In genomic region chr20:46562009-46562372, GRCh38 we compare ENCODE assay signal across 12 cellular contexts. TPM values are rescaled to one million over a fixed set of nuclear protein-coding genes. Genes with fewer than 3 reads are reported as not detected.
DNase-seq lines count a peak whose midpoint lies in the region; FAIRE-seq and TF ChIP-seq lines count a peak whose summit lies in the region.
"Had no signal": no experiment of that assay in that cellular context is flagged by ENCODE, and none has a peak within 500 bp of the region (broad histone marks: within the 10 kb centered on the region; RNA-seq: fewer than 3 reads in every experiment).

No MANE protein-coding gene starts in this region.

- no peak for TF ChIP-seq RAD21 in H1 (IDR thresholded peaks at IDR 0.05 in 1 of 2, conservative IDR thresholded peaks at IDR 0.05 in 1 of 2; ENCODE audit: low read depth in 2 of 2, low read length in 2 of 2)
- no peak for TF ChIP-seq RAD21 in neural cell (conservative IDR thresholded peaks at IDR 0.05)

- 0 out of 2 replicates have a peak overlapping the region, but pooled peaks have one; percentile 72 for H2BK15ac ChIP-seq in H1 (ENCODE audit: low read length)

- no peaks in the 10 kb centered on the region for H3K27me3 ChIP-seq in ACC112 (ENCODE audit: insufficient read depth, low read length)
- H3K27me3 ChIP-seq in HL-60 (ENCODE audit: insufficient read depth, poor library complexity, severe bottlenecking), result peaks cover 4% of the 10 kb centered on the region
- H3K27me3 ChIP-seq in H1 (replicated peaks in 1 of 4; ENCODE audit: control insufficient read depth in 3 of 4, extremely low read depth in 1 of 4, insufficient read depth in 3 of 4, low read length in 3 of 4), result no peaks in the 10 kb centered on the region
- H3K27me3 ChIP-seq in neural cell (ENCODE audit: insufficient read depth, low read depth, low read length), result no peaks in the 10 kb centered on the region

- POLR2A ChIA-PET in H1 (lab: Charles Lee; ENCODE audit: partially characterized antibody), result interaction anchor here (1.2 kb wide), 1 partner anchor 10 kb away, joined by 3 read pairs; no protein-coding TSS in a partner anchor

- H4K5ac ChIP-seq in H1 (ENCODE audit: insufficient read length, low read depth, low read length), result peak overlapping the region; percentile 83

- peaks cover 39% of the 10 kb centered on the region for H3K4me1 Mint-ChIP-seq in activated T-helper 1 cell treated with anti-CD3 and anti-CD28 coated beads, Interleukin-12 subunit alpha, Interleukin-12 subunit beta, Interleukin-2, Interleukin-4 antibody, amounts not matched to agents 30 ng/mL and 10 ng/mL and 1 ng/mL, durations not matched to agents 14 hours and 24 hours and 36 hours (ENCODE audit: low read depth)

- TF ChIP-seq EP300 in H1 (IDR thresholded peaks at IDR 0.05; ENCODE audit: borderline replicate concordance in 1 of 2, low read depth in 2 of 2, low read length in 2 of 2) (no peak), neural cell (conservative IDR thresholded peaks at IDR 0.05; ENCODE audit: poor library complexity, severe bottlenecking) (no peak)

- H3K27ac ChIP-seq in ACC112 (ENCODE audit: low read depth, low read length), result no peak overlapping the region
- no peak overlapping the region for H3K27ac ChIP-seq in HL-60 (replicated peaks)
- H3K27ac ChIP-seq in H1 (ENCODE audit: low read depth, low read length), result no peak overlapping the region
- no peak overlapping the region for H3K27ac ChIP-seq in neural cell (ENCODE audit: low read length)

- no peak for DNase-seq in HL-60 (ENCODE audit: low read depth in 1 of 2, low spot score in 1 of 2)
- DNase-seq in H1 (ENCODE audit: low read depth in 1 of 2, low spot score in 2 of 2), result no peak
- no peak for DNase-seq in activated T-helper 1 cell treated with anti-CD3 and anti-CD28 coated beads, Interleukin-12 subunit alpha, Interleukin-12 subunit beta, Interleukin-2, Interleukin-4 antibody, amounts not matched to agents 30 ng/mL and 10 ng/mL and 1 ng/mL, durations not matched to agents 14 hours and 24 hours and 36 hours (ENCODE audit: low spot score)
- no peak for DNase-seq in NCI-H345 treated with DMSO at 0.1 percent for 48 hours (lab: John Stamatoyannopoulos, UW; ENCODE audit: unreplicated experiment)
- DNase-seq in NCI-H2171 (lab: John Stamatoyannopoulos, UW), result no peak
- no peak for DNase-seq in NCI-H526 treated with DMSO at 0.1 percent for 48 hours (lab: John Stamatoyannopoulos, UW)

- intact Hi-C loops in activated T-helper 1 cell treated with anti-CD3 and anti-CD28 coated beads, Interleukin-12 subunit alpha, Interleukin-12 subunit beta, Interleukin-2, Interleukin-4 antibody, amounts not matched to agents 30 ng/mL and 10 ng/mL and 1 ng/mL, durations not matched to agents 14 hours and 24 hours and 36 hours (cut with micrococcal nuclease), result loop anchor here (1.0 kb wide), 4 partner anchors 9 to 127 kb away; partner anchors contain the start of gene TP53RK

- H3K9me2 ChIP-seq in neural cell (ENCODE audit: insufficient read depth, low read length), result no peaks in the 10 kb centered on the region

- H2BK12ac ChIP-seq in H1 (ENCODE audit: low read depth, low read length), result no peak overlapping the region; the same call in 1 of the 2 replicates

- H3K14ac ChIP-seq in H1 (ENCODE audit: insufficient read length), result no peak overlapping the region

- no peak for FAIRE-seq in H1 (lab: Jason Lieb, UNC)

- H2AFZ ChIP-seq in ACC112 (ENCODE audit: low read length, unreplicated experiment) (peak overlapping the region; percentile 1), H1 (ENCODE audit: low read length) (peak overlapping the region; percentile 98), neural cell (ENCODE audit: low read depth, low read length) (no peak overlapping the region)

- H3K23ac ChIP-seq in H1 (ENCODE audit: insufficient read length), result no peak overlapping the region

- H2BK120ac ChIP-seq in H1 (replicated peaks; ENCODE audit: low read depth, low read length), result peak overlapping the region; percentile 51

- TF ChIP-seq CTCF in HL-60 (IDR thresholded peaks at IDR 0.05; ENCODE audit: insufficient read depth, low read length) (no peak), H1 (IDR thresholded peaks at IDR 0.05; ENCODE audit: control extremely low read depth in 1 of 3, insufficient read depth in 1 of 3, low read depth in 1 of 3, low read length in 3 of 3) (no peak), neural cell (IDR thresholded peaks at IDR 0.05; ENCODE audit: poor library complexity, severe bottlenecking) (no peak)

- no peak overlapping the region for H3K56ac ChIP-seq in H1 (replicated peaks; ENCODE audit: insufficient read length, low read depth, low read length)

- no peaks in the 10 kb centered on the region for H3F3A ChIP-seq in neural cell (ENCODE audit: insufficient read depth, low read length, poor library complexity, severe bottlenecking)

- no peak for TF ChIP-seq POLR2A in H1 (IDR thresholded peaks at IDR 0.05; ENCODE audit: control extremely low read depth in 1 of 2, low read depth in 2 of 2, low read length in 2 of 2)

- peak overlapping the region; percentile 73 to 77 for H3K4me2 ChIP-seq in H1 (ENCODE audit: insufficient read depth in 1 of 2, low read depth in 2 of 2, low read length in 2 of 2)
- H3K4me2 ChIP-seq in neural cell (ENCODE audit: low read length), result no peak overlapping the region

- peak overlapping the region; percentile 37; the same call in 1 of the 2 replicates for H2BK5ac ChIP-seq in H1 (ENCODE audit: low read depth, low read length)

- peaks cover 2% of the 10 kb centered on the region; the same call in 1 of the 2 replicates for H3K23me2 ChIP-seq in H1 (ENCODE audit: low read depth, low read length)

- H2BK20ac ChIP-seq in H1 (ENCODE audit: low read length), result 0 out of 2 replicates have a peak overlapping the region, but pooled peaks have one; percentile 40

- peak overlapping the region; percentile 4 for H3K4ac ChIP-seq in H1 (replicated peaks; ENCODE audit: insufficient read length, low read depth, low read length)

- H3K79me2 ChIP-seq in ACC112 (ENCODE audit: control insufficient read depth, insufficient read depth, low read length, unreplicated experiment), result no peaks in the 10 kb centered on the region
- no peaks in the 10 kb centered on the region for H3K79me2 ChIP-seq in H1 (ENCODE audit: control insufficient read depth in 1 of 2, insufficient read depth in 2 of 2, low read length in 2 of 2)
- H3K79me2 ChIP-seq in neural cell (replicated peaks; ENCODE audit: insufficient read depth, low read length), result no peaks in the 10 kb centered on the region

- WGBS in H1 (ENCODE audit: extremely low coverage in 1 of 2, insufficient coverage in 1 of 2, insufficient read length in 1 of 2, insufficient replicate concordance in 2 of 2, low coverage in 1 of 2, low lambda C conversion rate in 2 of 2, missing lambda C conversion rate in 1 of 2), 2 experiments, result 66% methylated on average over 5 of the region's 5 CpGs; no CpG with 5 or more reads in 1 of the 2 experiments

- peaks cover 2% of the 10 kb centered on the region for H3K36me3 Mint-ChIP-seq in activated T-helper 1 cell treated with anti-CD3 and anti-CD28 coated beads, Interleukin-12 subunit alpha, Interleukin-12 subunit beta, Interleukin-2, Interleukin-4 antibody, amounts not matched to agents 30 ng/mL and 10 ng/mL and 1 ng/mL, durations not matched to agents 14 hours and 24 hours and 36 hours (ENCODE audit: low read depth)

- H2AK5ac ChIP-seq in H1 (ENCODE audit: low read depth, low read length), result no peak overlapping the region

- H3K4me3 ChIP-seq in ACC112 (ENCODE audit: low read depth, low read length) (peak overlapping the region; percentile 64), HL-60 (replicated peaks; ENCODE audit: insufficient read depth, low read length) (peak overlapping the region; percentile 39), H1 (ENCODE audit: extremely low read depth in 1 of 4, insufficient read depth in 2 of 4, low read depth in 3 of 4, low read length in 4 of 4) (peak overlapping the region in 1 of 4 experiments; percentile 51; a peak in 1 of 8 replicates), neural cell (ENCODE audit: low read length) (peak overlapping the region; percentile 13)

- H4K8ac ChIP-seq in H1 (ENCODE audit: extremely low read depth, insufficient read depth, low read length), result peak overlapping the region; percentile 85; the same call in 1 of the 2 replicates

- no peak overlapping the region for H3K27ac Mint-ChIP-seq in activated T-helper 1 cell treated with anti-CD3 and anti-CD28 coated beads, Interleukin-12 subunit alpha, Interleukin-12 subunit beta, Interleukin-2, Interleukin-4 antibody, amounts not matched to agents 30 ng/mL and 10 ng/mL and 1 ng/mL, durations not matched to agents 14 hours and 24 hours and 36 hours
- H3K27ac Mint-ChIP-seq: IgD-negative memory B cell had no signal

- no peaks in the 10 kb centered on the region for H3K9me3 ChIP-seq in H1 (ENCODE audit: insufficient read depth in 2 of 2, low read depth in 1 of 2, low read length in 1 of 2)
- H3K9me3 ChIP-seq in neural cell (ENCODE audit: low read length), result no peaks in the 10 kb centered on the region

- H3K18ac ChIP-seq in H1 (ENCODE audit: extremely low read depth, low read length), result peak overlapping the region; percentile 67; the same call in 1 of the 2 replicates

- H4K91ac ChIP-seq in H1 (replicated peaks; ENCODE audit: insufficient read length, low read length), result peak overlapping the region; percentile 92

- no peak overlapping the region for H3K4me3 Mint-ChIP-seq in activated T-helper 1 cell treated with anti-CD3 and anti-CD28 coated beads, Interleukin-12 subunit alpha, Interleukin-12 subunit beta, Interleukin-2, Interleukin-4 antibody, amounts not matched to agents 30 ng/mL and 10 ng/mL and 1 ng/mL, durations not matched to agents 14 hours and 24 hours and 36 hours
- H3K4me3 Mint-ChIP-seq: IgD-negative memory B cell had no signal

- H4K20me1 ChIP-seq in H1 (replicated peaks in 1 of 2; ENCODE audit: control insufficient read depth in 1 of 2, insufficient read depth in 2 of 2, low read length in 2 of 2) (no peaks in the 10 kb centered on the region), neural cell (ENCODE audit: insufficient read depth) (no peaks in the 10 kb centered on the region)

- H3K9me3 Mint-ChIP-seq in activated T-helper 1 cell treated with anti-CD3 and anti-CD28 coated beads, Interleukin-12 subunit alpha, Interleukin-12 subunit beta, Interleukin-2, Interleukin-4 antibody, amounts not matched to agents 30 ng/mL and 10 ng/mL and 1 ng/mL, durations not matched to agents 14 hours and 24 hours and 36 hours, result no peaks in the 10 kb centered on the region
- H3K9me3 Mint-ChIP-seq: IgD-negative memory B cell had no signal

- H3K9ac ChIP-seq in H1 (replicated peaks in 1 of 4; ENCODE audit: extremely low read depth in 1 of 4, low read depth in 3 of 4, low read length in 3 of 4) (no peak overlapping the region), neural cell (ENCODE audit: low read length) (no peak overlapping the region)

- no peaks in the 10 kb centered on the region for H3K36me3 ChIP-seq in ACC112 (ENCODE audit: insufficient read depth, low read length)
- H3K36me3 ChIP-seq in H1 (ENCODE audit: control insufficient read depth in 2 of 4, insufficient read depth in 4 of 4, low read length in 3 of 4), result no peaks in the 10 kb centered on the region
- no peaks in the 10 kb centered on the region for H3K36me3 ChIP-seq in neural cell (ENCODE audit: insufficient read depth, low read length)

- H3K4me1 ChIP-seq in ACC112 (ENCODE audit: control insufficient read depth, insufficient read depth, low read length, unreplicated experiment), result peaks cover 20% of the 10 kb centered on the region
- peaks cover 8 to 19% (median 13%) of the 10 kb centered on the region in 4 experiments for H3K4me1 ChIP-seq in H1 (replicated peaks in 1 of 4; ENCODE audit: control insufficient read depth in 3 of 4, insufficient read depth in 4 of 4, low read length in 3 of 4)

- CTCF ChIA-PET in H1 (lab: Charles Lee; ENCODE audit: partially characterized antibody), result interaction anchor here (1.1 to 4.9 kb wide), 22 partner anchors 11 to 121 kb away, joined by 3 to 64 read pairs (median 6); partner anchors contain the start of gene OCSTAMP

- H3K27me3 Mint-ChIP-seq in activated T-helper 1 cell treated with anti-CD3 and anti-CD28 coated beads, Interleukin-12 subunit alpha, Interleukin-12 subunit beta, Interleukin-2, Interleukin-4 antibody, amounts not matched to agents 30 ng/mL and 10 ng/mL and 1 ng/mL, durations not matched to agents 14 hours and 24 hours and 36 hours (ENCODE audit: insufficient read depth), result peaks cover 5% of the 10 kb centered on the region

- no peaks in the 10 kb centered on the region; the same call in 1 of the 2 replicates for H3K79me1 ChIP-seq in H1 (ENCODE audit: low read depth, low read length)

RNA-seq across cellular contexts. Expression of gene OCSTAMP, which starts 11.5 kb away (rescaled TPM):
- total RNA-seq in H1 (2021; fragmentation: NEBNext Ultra II Directional; extraction: Animal tissue kit (Norgen Biotek cat#: 25700)), result 0.13 and 0.25 TPM in 2 replicates
- polyA plus RNA-seq in H1 (2011; rRNA removed), result 0.09 and 0.14 TPM in 2 replicates
- 0.12 TPM for polyA plus RNA-seq in H1 (2011; cell fraction: cytosol; rRNA removed)
- polyA plus RNA-seq in H1 (2011; cell fraction: nucleus; rRNA removed), result not detected
- polyA plus RNA-seq in H1 (2012, experiment 1 of 2), result 0.08 to 0.10 TPM (median 0.08 TPM) in 3 of 4 replicates, not detected in the other
- polyA plus RNA-seq in H1 (2012, experiment 2 of 2), result 0.10 TPM
- 0.18 TPM for polyA plus RNA-seq in H1 (2013, experiment 1 of 2)
- 0.18 TPM for polyA plus RNA-seq in H1 (2013, experiment 2 of 2)
- not detected in 2 replicates for polyA minus RNA-seq in H1 (2011; rRNA and poly(A)+ RNA removed)
- not detected for polyA minus RNA-seq in H1 (2011; cell fraction: cytosol; rRNA and poly(A)+ RNA removed)
- 0.60 TPM for polyA minus RNA-seq in H1 (2011; cell fraction: nucleus; rRNA and poly(A)+ RNA removed)
- not detected in 2 replicates for polyA plus RNA-seq in neural cell
- polyA minus RNA-seq in neural cell, result not detected in 2 replicates
- 0.26 and 0.47 TPM in 2 replicates for total RNA-seq in activated T-helper 1 cell treated with anti-CD3 and anti-CD28 coated beads, Interleukin-12 subunit alpha, Interleukin-12 subunit beta, Interleukin-2, Interleukin-4 antibody, amounts not matched to agents 30 ng/mL and 10 ng/mL and 1 ng/mL, durations not matched to agents 14 hours and 24 hours and 36 hours
- total RNA-seq: aorta, lung microvascular endothelial cell had no signal
- polyA plus RNA-seq: aorta, BJ, IgD-negative memory B cell had no signal

RNA-seq across cellular contexts. Expression of gene ZNF334, which starts 48.6 kb away (rescaled TPM):
- total RNA-seq in H1 (2021; fragmentation: NEBNext Ultra II Directional; extraction: Animal tissue kit (Norgen Biotek cat#: 25700)), result 15.9 and 17.8 TPM in 2 replicates
- polyA plus RNA-seq in H1 (2011; rRNA removed), result 6.2 and 8.8 TPM in 2 replicates
- polyA plus RNA-seq in H1 (2011; cell fraction: cytosol; rRNA removed), result 14.9 TPM
- 13.5 TPM for polyA plus RNA-seq in H1 (2011; cell fraction: nucleus; rRNA removed)
- polyA plus RNA-seq in H1 (2012, experiment 1 of 2), result 9.4 to 16.9 TPM (median 10.3 TPM) in 4 replicates
- polyA plus RNA-seq in H1 (2012, experiment 2 of 2), result 0.54 TPM
- 11.5 TPM for polyA plus RNA-seq in H1 (2013, experiment 1 of 2)
- 10.4 TPM for polyA plus RNA-seq in H1 (2013, experiment 2 of 2)
- 16.8 and 19.3 TPM in 2 replicates for polyA minus RNA-seq in H1 (2011; rRNA and poly(A)+ RNA removed)
- polyA minus RNA-seq in H1 (2011; cell fraction: cytosol; rRNA and poly(A)+ RNA removed), result 10.0 TPM
- polyA minus RNA-seq in H1 (2011; cell fraction: nucleus; rRNA and poly(A)+ RNA removed), result 35.9 TPM
- polyA plus RNA-seq in neural cell, result 41.5 and 43.2 TPM in 2 replicates
- 28.5 and 36.8 TPM in 2 replicates for polyA minus RNA-seq in neural cell
- 1.2 and 1.7 TPM in 2 replicates for total RNA-seq in activated T-helper 1 cell treated with anti-CD3 and anti-CD28 coated beads, Interleukin-12 subunit alpha, Interleukin-12 subunit beta, Interleukin-2, Interleukin-4 antibody, amounts not matched to agents 30 ng/mL and 10 ng/mL and 1 ng/mL, durations not matched to agents 14 hours and 24 hours and 36 hours
- polyA plus RNA-seq: IgD-negative memory B cell had no signal
